ENCODE assay signal across 8 cellular contexts in genomic region chr2:238288650-238289573, GRCh38. TPM values are rescaled to one million over a fixed set of nuclear protein-coding genes. Genes with fewer than 3 reads are reported as not detected.
DNase-seq lines count a peak whose midpoint lies in the region; TF ChIP-seq lines count a peak whose summit lies in the region.

No MANE protein-coding gene starts in this region.

- H3K27me3 ChIP-seq in endocrine pancreas (ENCODE audit: control insufficient read depth, insufficient read depth, low read length), result no peaks in the 10 kb centered on the region

- no peaks in the 10 kb centered on the region for H3K36me3 ChIP-seq in endocrine pancreas (ENCODE audit: control insufficient read depth, insufficient read depth, low read length)

- TF ChIP-seq CTCF in GM20000 (IDR thresholded peaks at IDR 0.05; ENCODE audit: extremely low read depth, missing control alignments), result no peak

- no peak overlapping the region for H3K4me3 ChIP-seq in endocrine pancreas (ENCODE audit: control insufficient read depth, insufficient read depth, low read length)

- H3K9me3 ChIP-seq in endocrine pancreas (ENCODE audit: control insufficient read depth, low read length), result no peaks in the 10 kb centered on the region

- peak overlapping the region; percentile 22 for H3K9ac ChIP-seq in endocrine pancreas (ENCODE audit: control insufficient read depth, insufficient read depth, low read length)

- peaks cover 5% of the 10 kb centered on the region for H3K4me1 ChIP-seq in endocrine pancreas (ENCODE audit: control insufficient read depth, insufficient read depth, low read length)

- DNase-seq in COR-L47 (lab: John Stamatoyannopoulos, UW), result peak; percentile 93
- peak; percentile 99 for DNase-seq in GM20000 (ENCODE audit: low spot score)
- DNase-seq in HT-29 (ENCODE audit: low spot score), result peak; percentile 97
- DNase-seq in NK-92 treated with Interleukin-12 subunit alpha and Interleukin-12 subunit beta, amount 100 ng/mL, for 24 hours (lab: John Stamatoyannopoulos, UW), result peak; percentile 97
- DNase-seq in activated CD8-positive, alpha-beta memory T cell treated with anti-CD3 and anti-CD28 coated beads for 48 hours (ENCODE audit: low read depth in 2 of 3, low spot score in 2 of 3), result peak; percentile 90 to 95 (median 94)
- DNase-seq in mesenteric fat pad (ENCODE audit: low spot score), result peak; percentile 100
- DNase-seq in stimulated activated CD8-positive, alpha-beta memory T cell treated with anti-CD3 and anti-CD28 coated beads, Interleukin-15, amount 100 ng/mL, for 24 hours (ENCODE audit: low read depth), result peak; percentile 97

RNA-seq across cellular contexts. Expression of gene PER2, which starts 0.5 kb away (rescaled TPM):
- 26.6 and 28.3 TPM in 2 replicates for total RNA-seq in HT-29 (2014; rRNA removed; shearing (Covaris generic))
- 9.9 TPM for total RNA-seq in mesenteric fat pad

RNA-seq across cellular contexts. Expression of gene TRAF3IP1, which starts 31.4 kb away (rescaled TPM):
- total RNA-seq in HT-29 (2014; rRNA removed; shearing (Covaris generic)), result 2.4 and 3.6 TPM in 2 replicates
- total RNA-seq in mesenteric fat pad, result 24.5 TPM

RNA-seq across cellular contexts. Expression of gene HES6, which starts 49.1 kb away (rescaled TPM):
- 113 and 134 TPM in 2 replicates for total RNA-seq in HT-29 (2014; rRNA removed; shearing (Covaris generic))
- 4.3 TPM for total RNA-seq in mesenteric fat pad

Comparison
In these comparisons a context has a peak if more than half of its experiments do, and no peak if none do; other contexts are left out.
1. RNA of gene HES6, which starts 49.1 kb away (total RNA-seq): 113 to 134 TPM in HT-29; 4.3 TPM in mesenteric fat pad (single experiment); every median in the first group is over 10 times any median in the second.
2. Peak in every context shown above with its lines, with median percentiles within 50 percentile points of each other: DNase-seq.